22 cellular contexts compared by ENCODE assay signal in genomic region chr12:62552906-62553556, GRCh38.
DNase-seq lines count a peak whose midpoint lies in the region; ATAC-seq and TF ChIP-seq lines count a peak whose summit lies in the region.
"Had no signal": no experiment of that assay in that cellular context is flagged by ENCODE, and none has a peak within 500 bp of the region (broad histone marks: within the 10 kb centered on the region; RNA-seq: fewer than 3 reads in every experiment).

No MANE protein-coding gene starts in this region.

- intact Hi-C loops in MCF 10A (cut with micrococcal nuclease): no loop called here
- intact Hi-C loops in mammary epithelial cell (cut with micrococcal nuclease): no loop called here
- intact Hi-C loops in mucosa of descending colon (cut with DNase I, micrococcal nuclease): no loop called here

- no peak overlapping the region for H3K4me3 Mint-ChIP-seq in MCF 10A (ENCODE audit: unreplicated experiment)
- H3K4me3 Mint-ChIP-seq in central memory CD8-positive, alpha-beta T cell: no peak overlapping the region
- H3K4me3 Mint-ChIP-seq: B cell, CD14-positive monocyte had no signal

- H2AFZ ChIP-seq in mammary epithelial cell (ENCODE audit: low read depth, low read length): no peak overlapping the region

- DNase-seq in MCF 10A (ENCODE audit: unreplicated experiment): no peak
- no peak for DNase-seq in mammary epithelial cell
- no peak for DNase-seq in central memory CD8-positive, alpha-beta T cell (ENCODE audit: low spot score in 2 of 2)
- peak in 1 of 3 donors; percentile 22 for DNase-seq in mucosa of descending colon
- no peak for DNase-seq in RKO (ENCODE audit: low spot score)
- DNase-seq: 8988T, DMS53, GDM1, KBM-7, NCI-H1105, NCI-H146, NCI-H2029, NCI-H226, NCI-H510A treated with DMSO at 0.1 percent for 48 hours, NCI-H82, Peyer's patch, SJCRH30 had no signal

- 98% methylated on average over 5 of the region's 5 CpGs for WGBS in mammary epithelial cell (ENCODE audit: low coverage, missing lambda C conversion rate)
- 90 to 96% methylated on average over 5 of the region's 5 CpGs for WGBS in gastroesophageal sphincter (ENCODE audit: low coverage in 1 of 2), 2 donors

- no peak overlapping the region for H3K9ac ChIP-seq in mammary epithelial cell (ENCODE audit: insufficient read depth, low read length)

- H3K9me3 ChIP-seq in mammary epithelial cell (replicated peaks; ENCODE audit: insufficient read depth, low read length) (no peaks in the 10 kb centered on the region), mucosa of descending colon (no peaks in the 10 kb centered on the region), gastroesophageal sphincter (no peaks in the 10 kb centered on the region)
- H3K9me3 ChIP-seq: Peyer's patch, SJCRH30 had no signal

- BruUV-seq in MCF 10A (replicated peaks; lab: Mats Ljungman, UMichigan) (no TSS peak), mammary epithelial cell (replicated peaks; lab: Mats Ljungman, UMichigan) (no TSS peak)

- TF ChIP-seq EP300 in gastroesophageal sphincter (IDR thresholded peaks at IDR 0.05): no peak

- CTCF ChIA-PET in MCF 10A (lab: Yijun Ruan, JAX): no interaction called here
- CTCF ChIA-PET in mammary epithelial cell (lab: Charles Lee; ENCODE audit: low non-redundant PET): no interaction called here

- H3K36me3 ChIP-seq in mammary epithelial cell (ENCODE audit: insufficient read depth, low read length): peaks cover 20% of the 10 kb centered on the region
- no peaks in the 10 kb centered on the region for H3K36me3 ChIP-seq in mucosa of descending colon (ENCODE audit: low read depth)
- peaks cover 2 to 94% of the 10 kb centered on the region in 2 donors for H3K36me3 ChIP-seq in gastroesophageal sphincter

- H3K79me2 ChIP-seq in mammary epithelial cell (ENCODE audit: insufficient read depth, low read length): no peaks in the 10 kb centered on the region

- POLR2A ChIA-PET in MCF 10A (lab: Yijun Ruan, JAX): no interaction called here

- peak overlapping the region; percentile 80 for H3K27ac Mint-ChIP-seq in MCF 10A (ENCODE audit: low read depth, unreplicated experiment)
- peak overlapping the region; percentile 49 for H3K27ac Mint-ChIP-seq in central memory CD8-positive, alpha-beta T cell (ENCODE audit: low read depth)
- H3K27ac Mint-ChIP-seq: B cell, CD14-positive monocyte had no signal

- dilution Hi-C loops in mammary epithelial cell (cut with HindIII; ENCODE audit: low sequenced_read_pairs): no loop called here

- H3K4me3 ChIP-seq in mammary epithelial cell (replicated peaks in 1 of 3; ENCODE audit: insufficient read depth in 1 of 3, low read depth in 2 of 3, low read length in 3 of 3): no peak overlapping the region
- no peak overlapping the region for H3K4me3 ChIP-seq in mucosa of descending colon
- no peak overlapping the region for H3K4me3 ChIP-seq in gastroesophageal sphincter
- H3K4me3 ChIP-seq: Peyer's patch, SJCRH30 had no signal

- no peak for ATAC-seq in central memory CD8-positive, alpha-beta T cell (replicated peaks; ENCODE audit: extremely low read depth, poor library complexity, severe bottlenecking)
- ATAC-seq in mucosa of descending colon (peak; percentile 52), gastroesophageal sphincter (no peak), HG03460 (IDR thresholded peaks at IDR 0.05; ENCODE audit: unreplicated experiment) (no peak), GM21423 (IDR thresholded peaks at IDR 0.05; ENCODE audit: unreplicated experiment) (no peak)

- H3K27ac ChIP-seq in mammary epithelial cell (ENCODE audit: insufficient read depth, low read depth, low read length) (no peak overlapping the region), gastroesophageal sphincter (no peak overlapping the region)
- H3K27ac ChIP-seq: Peyer's patch, SJCRH30 had no signal

- in situ Hi-C loops in mammary epithelial cell (cut with MboI; ENCODE audit: low sequenced_read_pairs in 2 of 2): no loop called here

- H3K27me3 Mint-ChIP-seq in MCF 10A (ENCODE audit: insufficient read depth, unreplicated experiment): no peaks in the 10 kb centered on the region
- H3K27me3 Mint-ChIP-seq in central memory CD8-positive, alpha-beta T cell: no peaks in the 10 kb centered on the region
- H3K27me3 Mint-ChIP-seq: B cell had no signal

- no peak for TF ChIP-seq POLR2A in gastroesophageal sphincter (IDR thresholded peaks at IDR 0.05)

- no peaks in the 10 kb centered on the region for H3K4me1 ChIP-seq in mammary epithelial cell (ENCODE audit: insufficient read depth, low read length)
- peaks cover 3% of the 10 kb centered on the region for H3K4me1 ChIP-seq in mucosa of descending colon (ENCODE audit: low read depth)
- no peaks in the 10 kb centered on the region for H3K4me1 ChIP-seq in gastroesophageal sphincter
- H3K4me1 ChIP-seq: Peyer's patch, SJCRH30 had no signal

- TF ChIP-seq CTCF in MCF 10A (IDR thresholded peaks at IDR 0.05; ENCODE audit: unreplicated experiment) (no peak), mammary epithelial cell (conservative IDR thresholded peaks at IDR 0.05 in 1 of 2, IDR thresholded peaks at IDR 0.05 in 1 of 2; ENCODE audit: extremely low read depth in 1 of 2, insufficient read depth in 1 of 2, low read depth in 1 of 2, low read length in 2 of 2) (no peak), mucosa of descending colon (IDR thresholded peaks at IDR 0.05) (no peak), gastroesophageal sphincter (IDR thresholded peaks at IDR 0.05) (no peak)

- H3K4me1 Mint-ChIP-seq in MCF 10A (ENCODE audit: insufficient read depth, unreplicated experiment): no peaks in the 10 kb centered on the region
- H3K4me1 Mint-ChIP-seq in central memory CD8-positive, alpha-beta T cell: no peaks in the 10 kb centered on the region
- H3K4me1 Mint-ChIP-seq: B cell, CD14-positive monocyte had no signal

- no peaks in the 10 kb centered on the region for H4K20me1 ChIP-seq in mammary epithelial cell (ENCODE audit: insufficient read depth, low read length)

- H3K27me3 ChIP-seq in mammary epithelial cell (ENCODE audit: insufficient read depth, low read length) (no peaks in the 10 kb centered on the region), gastroesophageal sphincter (no peaks in the 10 kb centered on the region)
- H3K27me3 ChIP-seq: Peyer's patch, SJCRH30 had no signal

- no peak overlapping the region for H3K4me2 ChIP-seq in mammary epithelial cell (ENCODE audit: insufficient read depth, low read depth, low read length)

- peaks cover 8% of the 10 kb centered on the region for H3K9me3 Mint-ChIP-seq in MCF 10A (ENCODE audit: unreplicated experiment)
- H3K9me3 Mint-ChIP-seq in central memory CD8-positive, alpha-beta T cell: no peaks in the 10 kb centered on the region
- H3K9me3 Mint-ChIP-seq: CD14-positive monocyte had no signal

- H3K36me3 Mint-ChIP-seq in MCF 10A (ENCODE audit: insufficient read depth, unreplicated experiment): peaks cover 61% of the 10 kb centered on the region
- peaks cover 32% of the 10 kb centered on the region for H3K36me3 Mint-ChIP-seq in central memory CD8-positive, alpha-beta T cell (ENCODE audit: insufficient read depth)
